Comparison of ENCODE assay signal across 8 cellular contexts in genomic region chr5:132489051-132489770, GRCh38. TPM values are rescaled to one million over a fixed set of nuclear protein-coding genes. Genes with fewer than 3 reads are reported as not detected.
DNase-seq lines count a peak whose midpoint lies in the region; ATAC-seq and TF ChIP-seq lines count a peak whose summit lies in the region.

No MANE protein-coding gene starts in this region.

- H3K4me3 Mint-ChIP-seq in activated CD4-positive, alpha-beta memory T cell treated with anti-CD3 and anti-CD28 coated beads for 36 hours = peak overlapping the region; percentile 93
- peak overlapping the region; percentile 52 for H3K4me3 Mint-ChIP-seq in glutamatergic neuron (ENCODE audit: unreplicated experiment)
- H3K4me3 Mint-ChIP-seq in stimulated activated effector memory CD8-positive, alpha-beta T cell treated with anti-CD3 and anti-CD28 coated beads, Interleukin-12 subunit alpha, Interleukin-12 subunit beta, amount 100 ng/mL, for 72 hours = peak overlapping the region; percentile 92

- no peak overlapping the region for H3K27ac ChIP-seq in HUES6 (ENCODE audit: low read depth, low read length)

- POLR2A ChIA-PET in activated CD4-positive, alpha-beta memory T cell treated with anti-CD3 and anti-CD28 coated beads for 36 hours (lab: Charles Lee) = interaction anchor here (0.9 to 15.2 kb wide), 16 partner anchors 9 to 152 kb away, joined by 3 to 361 read pairs (median 14); no protein-coding TSS in a partner anchor

- peaks cover 30% of the 10 kb centered on the region for H3K36me3 ChIP-seq in HUES6 (ENCODE audit: control insufficient read depth, insufficient read depth, low read length)

- intact Hi-C loops in activated CD4-positive, alpha-beta memory T cell treated with anti-CD3 and anti-CD28 coated beads for 36 hours (cut with micrococcal nuclease) = no loop called here

- no peaks in the 10 kb centered on the region for H3K9me3 Mint-ChIP-seq in activated CD4-positive, alpha-beta memory T cell treated with anti-CD3 and anti-CD28 coated beads for 36 hours
- H3K9me3 Mint-ChIP-seq in glutamatergic neuron (ENCODE audit: unreplicated experiment) = peaks cover 4% of the 10 kb centered on the region
- H3K9me3 Mint-ChIP-seq in stimulated activated effector memory CD8-positive, alpha-beta T cell treated with anti-CD3 and anti-CD28 coated beads, Interleukin-12 subunit alpha, Interleukin-12 subunit beta, amount 100 ng/mL, for 72 hours = no peaks in the 10 kb centered on the region

- H3K4me3 ChIP-seq in HUES6 (ENCODE audit: low read depth, low read length) = peak overlapping the region; percentile 87

- H3K36me3 Mint-ChIP-seq in activated CD4-positive, alpha-beta memory T cell treated with anti-CD3 and anti-CD28 coated beads for 36 hours = peaks cover 61% of the 10 kb centered on the region
- H3K36me3 Mint-ChIP-seq in glutamatergic neuron (ENCODE audit: unreplicated experiment) = no peaks in the 10 kb centered on the region
- H3K36me3 Mint-ChIP-seq in stimulated activated effector memory CD8-positive, alpha-beta T cell treated with anti-CD3 and anti-CD28 coated beads, Interleukin-12 subunit alpha, Interleukin-12 subunit beta, amount 100 ng/mL, for 72 hours = peaks cover 80% of the 10 kb centered on the region

- H3K4me1 Mint-ChIP-seq in activated CD4-positive, alpha-beta memory T cell treated with anti-CD3 and anti-CD28 coated beads for 36 hours (ENCODE audit: low read depth) = peaks cover 66% of the 10 kb centered on the region
- H3K4me1 Mint-ChIP-seq in glutamatergic neuron (ENCODE audit: low read depth, unreplicated experiment) = no peaks in the 10 kb centered on the region
- H3K4me1 Mint-ChIP-seq in stimulated activated effector memory CD8-positive, alpha-beta T cell treated with anti-CD3 and anti-CD28 coated beads, Interleukin-12 subunit alpha, Interleukin-12 subunit beta, amount 100 ng/mL, for 72 hours = peaks cover 76% of the 10 kb centered on the region

- H3K9ac ChIP-seq in HUES6 (ENCODE audit: low read length) = no peak overlapping the region

- CTCF ChIA-PET in activated CD4-positive, alpha-beta memory T cell treated with anti-CD3 and anti-CD28 coated beads for 36 hours (lab: Charles Lee) = interaction anchor here (0.6 to 7.0 kb wide), 14 partner anchors 9 to 102 kb away, joined by 3 to 40 read pairs (median 8); no protein-coding TSS in a partner anchor

- H3K27me3 Mint-ChIP-seq in activated CD4-positive, alpha-beta memory T cell treated with anti-CD3 and anti-CD28 coated beads for 36 hours = no peaks in the 10 kb centered on the region
- peaks cover 19% of the 10 kb centered on the region for H3K27me3 Mint-ChIP-seq in glutamatergic neuron (ENCODE audit: unreplicated experiment)

- no peak for TF ChIP-seq CTCF in glutamatergic neuron (IDR thresholded peaks at IDR 0.05; ENCODE audit: partially characterized antibody, unreplicated experiment)

- no peaks in the 10 kb centered on the region for H3K9me3 ChIP-seq in HUES6 (ENCODE audit: control insufficient read depth, insufficient read depth, low read depth, low read length)

- DNase-seq in activated CD4-positive, alpha-beta memory T cell treated with anti-CD3 and anti-CD28 coated beads for 36 hours = peak; percentile 31
- DNase-seq in glutamatergic neuron (no peak), NOMO-1 treated with DMSO at 0.1 percent for 48 hours (lab: John Stamatoyannopoulos, UW; ENCODE audit: unreplicated experiment) (no peak)
- DNase-seq in stimulated activated effector memory CD8-positive, alpha-beta T cell treated with anti-CD3 and anti-CD28 coated beads, Interleukin-12 subunit alpha, Interleukin-12 subunit beta, amount 100 ng/mL, for 72 hours (ENCODE audit: low spot score in 2 of 2) = peak; percentile 12 to 65

- H3K4me1 ChIP-seq in HUES6 (ENCODE audit: control insufficient read depth, insufficient read depth, low read length) = peaks cover 20% of the 10 kb centered on the region

- peaks cover 25% of the 10 kb centered on the region for H3K27me3 ChIP-seq in HUES6 (ENCODE audit: control insufficient read depth, insufficient read depth, low read length)

- H3K27ac Mint-ChIP-seq in activated CD4-positive, alpha-beta memory T cell treated with anti-CD3 and anti-CD28 coated beads for 36 hours = peak overlapping the region; percentile 96
- no peak overlapping the region for H3K27ac Mint-ChIP-seq in glutamatergic neuron (ENCODE audit: unreplicated experiment)
- peak overlapping the region; percentile 97 for H3K27ac Mint-ChIP-seq in stimulated activated effector memory CD8-positive, alpha-beta T cell treated with anti-CD3 and anti-CD28 coated beads, Interleukin-12 subunit alpha, Interleukin-12 subunit beta, amount 100 ng/mL, for 72 hours

- ATAC-seq in stimulated activated effector memory CD8-positive, alpha-beta T cell treated with anti-CD3 and anti-CD28 coated beads, Interleukin-12 subunit alpha, Interleukin-12 subunit beta, amount 100 ng/mL, for 72 hours = no peak
- ATAC-seq in HG03439 (IDR thresholded peaks at IDR 0.05; ENCODE audit: unreplicated experiment) (no peak), HG03159 (IDR thresholded peaks at IDR 0.05; ENCODE audit: unreplicated experiment) (no peak), GM18907 (IDR thresholded peaks at IDR 0.05; ENCODE audit: unreplicated experiment) (no peak)

RNA-seq across cellular contexts. Expression of gene IRF1, which starts 1.4 kb away (rescaled TPM):
- total RNA-seq in activated CD4-positive, alpha-beta memory T cell treated with anti-CD3 and anti-CD28 coated beads for 36 hours = 100 to 1,000 TPM; 104 to 106 TPM
- total RNA-seq in glutamatergic neuron (ENCODE audit: unreplicated experiment) = 2.8 TPM

RNA-seq across cellular contexts. Expression of gene IL5, which starts 54.1 kb away (rescaled TPM):
- 1 to 10 TPM; 4.1 to 5.0 TPM for total RNA-seq in activated CD4-positive, alpha-beta memory T cell treated with anti-CD3 and anti-CD28 coated beads for 36 hours
- not detected for total RNA-seq in glutamatergic neuron (ENCODE audit: unreplicated experiment)

Comparison
In these comparisons a context has a peak if more than half of its experiments do, and no peak if none do; other contexts are left out.
1. DNase-seq: peak in activated CD4-positive, alpha-beta memory T cell treated with anti-CD3 and anti-CD28 coated beads for 36 hours (single experiment) and stimulated activated effector memory CD8-positive, alpha-beta T cell treated with anti-CD3 and anti-CD28 coated beads, Interleukin-12 subunit alpha, Interleukin-12 subunit beta, amount 100 ng/mL, for 72 hours (2 of 2); none in glutamatergic neuron (single experiment) and NOMO-1 treated with DMSO at 0.1 percent for 48 hours (single experiment).
2. RNA of gene IRF1, which starts 1.4 kb away (total RNA-seq): 104 to 106 TPM in activated CD4-positive, alpha-beta memory T cell treated with anti-CD3 and anti-CD28 coated beads for 36 hours; 2.8 TPM in glutamatergic neuron (single experiment); every median in the first group is over 10 times any median in the second.
3. Peak in every context shown above with its lines, with median percentiles within 50 percentile points of each other: H3K4me3 Mint-ChIP-seq.